Comparison of ENCODE assay signal across 20 cellular contexts in the genomic region with DNA sequence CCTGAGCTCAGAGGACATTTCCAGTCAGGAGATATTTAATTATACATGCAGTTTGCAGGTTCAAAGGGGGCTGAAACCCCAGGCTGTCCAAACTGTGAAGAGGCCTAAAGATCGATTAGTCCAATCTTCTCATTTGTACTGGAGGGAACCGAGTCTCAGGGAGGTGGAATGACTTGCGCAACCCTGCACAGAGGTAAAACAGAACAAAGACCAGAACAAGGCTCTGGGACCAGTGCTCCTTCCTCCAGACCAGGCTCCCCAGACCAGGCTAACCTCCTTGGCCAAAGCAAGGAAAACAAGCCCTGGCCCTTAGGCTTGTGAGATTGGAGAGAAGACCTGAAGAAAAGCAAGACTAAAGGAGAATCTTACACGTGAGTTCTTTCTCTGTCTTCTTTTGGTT.
"Had no signal": no experiment of that assay in that cellular context is flagged by ENCODE, and none has a peak within 500 bp of the region (broad histone marks: within the 10 kb centered on the region; RNA-seq: fewer than 3 reads in every experiment).

No MANE protein-coding gene starts in this region.

- H3K4me3 Mint-ChIP-seq: IgD-negative memory B cell had no signal

- H3K36me3 ChIP-seq: MG63, Peyer's patch, SJCRH30 had no signal

- H3K4me3 ChIP-seq: MG63, Peyer's patch, SJCRH30 had no signal

- H3K27me3 ChIP-seq: MG63, Peyer's patch, SJCRH30 had no signal

- H3K4me1 ChIP-seq: Peyer's patch had no signal

- H3K4me1 Mint-ChIP-seq: IgD-negative memory B cell had no signal

- DNase-seq: Karpas-422, KG1, MG63, NCI-H1092, NCI-H1105 treated with DMSO at 0.1 percent for 48 hours, NCI-H1417 treated with DMSO at 0.1 percent for 48 hours, NCI-H1694 treated with DMSO at 0.1 percent for 48 hours, NCI-H1930, NCI-H2081, NCI-H2107, NCI-H2227 treated with DMSO at 0.1 percent for 48 hours, NCI-H524, NCI-H526 treated with DMSO at 0.1 percent for 48 hours, NCI-H774, Peyer's patch, SHP77 treated with DMSO at 0.1 percent for 48 hours, SJCRH30 had no signal

- ATAC-seq: Right ventricle myocardium inferior, SK-N-SH treated with all-trans-retinoic acid at 6 μM for 48 hours had no signal

- H3K27ac Mint-ChIP-seq: IgD-negative memory B cell had no signal

- H3K27ac ChIP-seq: Peyer's patch, SJCRH30 had no signal
